ENCODE assay signal across 8 cellular contexts in the genomic region with DNA sequence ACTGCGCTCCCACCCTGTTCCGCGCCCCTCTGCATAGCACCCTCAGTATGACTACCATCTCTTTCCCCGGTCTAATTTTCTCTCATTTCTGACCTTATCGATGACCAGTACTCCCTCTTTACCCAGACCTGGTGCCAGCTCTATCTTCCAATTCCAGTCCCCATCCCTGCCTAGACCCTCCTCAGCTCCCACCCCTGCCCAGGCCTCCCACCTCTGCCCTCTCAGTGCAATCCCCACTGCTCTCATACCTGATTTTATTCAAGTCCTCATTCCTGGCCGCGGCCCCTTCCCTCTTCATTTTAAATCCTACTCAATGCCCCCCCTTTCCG. TPM values are rescaled to one million over a fixed set of nuclear protein-coding genes. Genes with fewer than 3 reads are reported as not detected.
DNase-seq lines count a peak whose midpoint lies in the region; ATAC-seq lines count a peak whose summit lies in the region.

No MANE protein-coding gene starts in this region.

- H3K4me3 ChIP-seq in BLaER1 = peak overlapping the region; percentile 95

- H3K9me3 ChIP-seq in BLaER1 = no peaks in the 10 kb centered on the region

- ATAC-seq in naive B cell (ENCODE audit: low read depth in 2 of 2) = no peak

- H3K27ac ChIP-seq in BLaER1 (peak overlapping the region; percentile 99), caudate nucleus (ENCODE audit: low read depth, low read length) (peak overlapping the region; percentile 62)

- H3K9me3 Mint-ChIP-seq in naive B cell = no peaks in the 10 kb centered on the region

- H3K9ac ChIP-seq in BLaER1 = peak overlapping the region; percentile 99

- H3K27ac Mint-ChIP-seq in naive B cell = peak overlapping the region; percentile 94 to 98 (median 96)

- H3K27me3 Mint-ChIP-seq in naive B cell = no peaks in the 10 kb centered on the region

- H4K20me1 ChIP-seq in BLaER1 = peaks cover 54% of the 10 kb centered on the region

- H3K36me3 Mint-ChIP-seq in naive B cell = peaks cover 0 to 4% of the 10 kb centered on the region in 2 donors

- H3K27me3 ChIP-seq in BLaER1 = no peaks in the 10 kb centered on the region

- no peaks in the 10 kb centered on the region for H3K36me3 ChIP-seq in BLaER1

- peak; percentile 42 for DNase-seq in NCI-H526 treated with DMSO at 0.1 percent for 48 hours (lab: John Stamatoyannopoulos, UW)
- peak in 11 of 61 donors; percentile 24 to 57 (median 34) for DNase-seq in caudate nucleus (lab: John Stamatoyannopoulos, UW)
- DNase-seq in naive B cell = no peak
- DNase-seq in putamen (ENCODE audit: low spot score) = no peak
- no peak for DNase-seq in NCI-H1417 treated with DMSO at 0.1 percent for 48 hours (lab: John Stamatoyannopoulos, UW)
- no peak for DNase-seq in inferior parietal cortex (ENCODE audit: extremely low spot score)
- no peak for DNase-seq in SKM-1 treated with dmso at 0.1 percent for 144 hours (lab: John Stamatoyannopoulos, UW; ENCODE audit: unreplicated experiment)

- peak overlapping the region; percentile 92 to 99 (median 97) for H3K4me3 Mint-ChIP-seq in naive B cell

- peaks cover 73 to 80% (median 78%) of the 10 kb centered on the region in 3 donors for H3K4me1 Mint-ChIP-seq in naive B cell

- peak overlapping the region; percentile 91 for H3K4me2 ChIP-seq in BLaER1

- H3K4me1 ChIP-seq in BLaER1 = peaks cover 67% of the 10 kb centered on the region

RNA-seq across cellular contexts. Expression of gene USP24, which starts 1.3 kb away (rescaled TPM):
- polyA plus RNA-seq in naive B cell (ENCODE audit: low read depth in 6 of 6) = 10 to 100 TPM in 1 of 6 donors, 1 to 10 TPM in 5; 4.6 to 15.2 (median 8.5) TPM
